14 cellular contexts compared by ENCODE assay signal in the genomic region with DNA sequence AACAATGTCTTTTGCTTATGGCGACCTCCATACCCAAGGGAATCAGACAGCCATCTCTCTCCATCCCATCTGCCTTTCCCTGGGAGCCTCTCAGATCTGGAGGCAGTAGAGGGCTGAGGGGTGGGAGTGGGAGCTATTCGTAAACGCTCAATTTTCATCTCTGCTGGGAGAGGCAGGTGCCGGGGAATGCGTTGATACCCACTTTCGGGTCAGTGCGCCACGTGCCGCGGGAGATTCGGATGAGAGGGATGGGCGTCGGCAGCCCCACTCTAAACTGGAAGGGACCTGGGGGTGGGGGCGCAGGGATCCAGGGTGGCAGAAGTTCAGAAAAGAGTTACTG. TPM values are rescaled to one million over a fixed set of nuclear protein-coding genes. Genes with fewer than 3 reads are reported as not detected.
A peak's percentile ranks its signal among the peaks of the same experiment; 100 is the strongest.
DNase-seq lines count a peak whose midpoint lies in the region; ATAC-seq, FAIRE-seq and TF ChIP-seq lines count a peak whose summit lies in the region.
"Had no signal": no experiment of that assay in that cellular context is flagged by ENCODE, and none has a peak within 500 bp of the region (broad histone marks: within the 10 kb centered on the region; RNA-seq: fewer than 3 reads in every experiment).

No MANE protein-coding gene starts in this region.

- H3K4me2 ChIP-seq in A549 (peak overlapping the region; percentile 96), GM23248 (ENCODE audit: unreplicated experiment) (peak overlapping the region; percentile 77)

- no peak overlapping the region for H3K9ac ChIP-seq in GM23248

- POLR2A ChIA-PET in A549 (lab: Yijun Ruan, JAX), result no interaction called here

- H3K4me3 ChIP-seq in A549 (peak overlapping the region; percentile 50; the same call in 2 of the 3 replicates), GM23248 (no peak overlapping the region), coronary artery (peak overlapping the region; percentile 80)

- no peak for FAIRE-seq in A549 (lab: Jason Lieb, UNC)

- TF ChIP-seq POLR2A in A549 (IDR thresholded peaks at IDR 0.05; ENCODE audit: low read length), result no peak

- H3K4me1 ChIP-seq in A549 (peaks cover 9% of the 10 kb centered on the region; the same call in 2 of the 3 replicates), GM23248 (ENCODE audit: insufficient read depth) (peaks cover 2% of the 10 kb centered on the region), foreskin keratinocyte (no peaks in the 10 kb centered on the region)

- CTCF ChIA-PET in A549 (lab: Yijun Ruan, JAX), result interaction anchor here (0.8 to 25.6 kb wide), 6 partner anchors 14 to 467 kb away, joined by 3 to 732 read pairs (median 6); no protein-coding TSS in a partner anchor

- no peak for TF ChIP-seq RAD21 in A549 (conservative IDR thresholded peaks at IDR 0.05 in 1 of 2, IDR thresholded peaks at IDR 0.05 in 1 of 2)

- H3K9me3 Mint-ChIP-seq in nephron, result no peaks in the 10 kb centered on the region
- H3K9me3 Mint-ChIP-seq: activated CD8-positive, alpha-beta T cell treated with anti-CD3 and anti-CD28 coated beads for 36 hours had no signal

- H3K36me3 Mint-ChIP-seq in nephron (ENCODE audit: low read depth), result no peaks in the 10 kb centered on the region
- H3K36me3 Mint-ChIP-seq: CD4-positive, CD25-positive, alpha-beta regulatory T cell had no signal

- DNase-seq in A549 (ENCODE audit: low read depth in 1 of 2, low spot score in 1 of 2), result no peak
- DNase-seq in GM23248, result no peak
- DNase-seq in coronary artery (ENCODE audit: low spot score), result no peak
- DNase-seq in NCI-H2107 treated with DMSO at 0.1 percent for 48 hours (lab: John Stamatoyannopoulos, UW; ENCODE audit: unreplicated experiment), result no peak
- no peak for DNase-seq in posterior vena cava (ENCODE audit: low spot score)
- DNase-seq in foreskin keratinocyte, result no peak
- DNase-seq in NCI-H2029 treated with DMSO at 0.1 percent for 48 hours (lab: John Stamatoyannopoulos, UW), result no peak
- DNase-seq: CD4-positive, CD25-positive, alpha-beta regulatory T cell; MG63; stimulated activated CD4-positive, alpha-beta T cell treated with anti-CD3 and anti-CD28 coated beads, Interleukin-4, amount 100 ng/mL, for 4 hours; T-helper 1 cell had no signal

- peaks cover 36% of the 10 kb centered on the region for H3K27me3 ChIP-seq in GM23248 (replicated peaks; ENCODE audit: insufficient read depth)
- peaks cover 89% of the 10 kb centered on the region for H3K27me3 ChIP-seq in foreskin keratinocyte

- H3K4me3 Mint-ChIP-seq in nephron, result peak overlapping the region; percentile 77 to 86 (median 86)
- H3K4me3 Mint-ChIP-seq: activated CD8-positive, alpha-beta T cell treated with anti-CD3 and anti-CD28 coated beads for 36 hours; CD4-positive, CD25-positive, alpha-beta regulatory T cell had no signal

- no peaks in the 10 kb centered on the region for H3K9me2 ChIP-seq in GM23248 (ENCODE audit: insufficient read depth)

- H3K27me3 Mint-ChIP-seq in nephron (ENCODE audit: low read depth), result peaks cover 75% of the 10 kb centered on the region

- H3K9me3 ChIP-seq in A549, result no peaks in the 10 kb centered on the region
- H3K9me3 ChIP-seq in GM23248 (ENCODE audit: low read depth), result no peaks in the 10 kb centered on the region
- H3K9me3 ChIP-seq: MG63 had no signal

- TF ChIP-seq EP300 in A549 (IDR thresholded peaks at IDR 0.05), result no peak

- ATAC-seq in A549 (no peak), foreskin keratinocyte (no peak)
- ATAC-seq: activated CD8-positive, alpha-beta T cell treated with anti-CD3 and anti-CD28 coated beads for 36 hours; HCT116 had no signal

- no peak overlapping the region for H2AFZ ChIP-seq in GM23248

- H3K27ac Mint-ChIP-seq in nephron, result peak overlapping the region in 2 of 3 experiments; percentile 10 to 21
- H3K27ac Mint-ChIP-seq: activated CD8-positive, alpha-beta T cell treated with anti-CD3 and anti-CD28 coated beads for 36 hours; CD4-positive, CD25-positive, alpha-beta regulatory T cell had no signal

- TF ChIP-seq CTCF in A549 (IDR thresholded peaks at IDR 0.05) (no peak), coronary artery (IDR thresholded peaks at IDR 0.05) (no peak), nephron (IDR thresholded peaks at IDR 0.05; ENCODE audit: unreplicated experiment in 3 of 3) (no peak), foreskin keratinocyte (conservative IDR thresholded peaks at IDR 0.05) (no peak)

- H3K79me2 ChIP-seq in GM23248 (ENCODE audit: insufficient read depth), result no peaks in the 10 kb centered on the region

- 5% methylated on average over 6 of the region's 14 CpGs for WGBS in A549 (ENCODE audit: missing lambda C conversion rate)
- WGBS in GM23248 (ENCODE audit: low coverage in 1 of 2, low lambda C conversion rate in 2 of 2, missing lambda C conversion rate in 2 of 2), 2 experiments, result 50 to 57% methylated on average over 14 of the region's 14 CpGs

- intact Hi-C loops in posterior vena cava (cut with DNase I), result loop anchor here in 1 of 2 donors (2.0 to 10.0 kb wide), 2 partner anchors 36 to 212 kb away; no protein-coding TSS in a partner anchor

- peaks cover 18% of the 10 kb centered on the region for H3K4me1 Mint-ChIP-seq in nephron

- no peak overlapping the region for H3K27ac ChIP-seq in A549
- no peak overlapping the region for H3K27ac ChIP-seq in GM23248
- peak overlapping the region; percentile 51 to 58 for H3K27ac ChIP-seq in coronary artery
- H3K27ac ChIP-seq in foreskin keratinocyte, result no peak overlapping the region

- in situ Hi-C loops in GM23248 (cut with MboI), result loop anchor here (10.0 kb wide), 1 partner anchor 212 kb away; no protein-coding TSS in a partner anchor

- no peaks in the 10 kb centered on the region for H3K36me3 ChIP-seq in GM23248 (ENCODE audit: low read depth)
- H3K36me3 ChIP-seq: MG63 had no signal

- no peaks in the 10 kb centered on the region for H4K20me1 ChIP-seq in GM23248 (ENCODE audit: insufficient read depth)

- peaks cover 2% of the 10 kb centered on the region; the same call in 1 of the 2 replicates for H3F3A ChIP-seq in GM23248 (ENCODE audit: insufficient read depth)

TF ChIP-seq in A549, 52 proteins besides CTCF, POLR2A, EP300 and RAD21 (continues in another document):
- TF ChIP-seq JUN (IDR thresholded peaks at IDR 0.05) (no peak), RNF2 (IDR thresholded peaks at IDR 0.05; ENCODE audit: borderline replicate concordance, low read depth) (no peak), MYC (IDR thresholded peaks at IDR 0.05; ENCODE audit: borderline replicate concordance, low read length) (no peak), MAZ (IDR thresholded peaks at IDR 0.05; ENCODE audit: borderline replicate concordance, low read depth, low read length) (no peak), CHD4 (IDR thresholded peaks at IDR 0.05; ENCODE audit: borderline replicate concordance) (no peak), EHMT2 (IDR thresholded peaks at IDR 0.05; ENCODE audit: low read depth) (no peak), CHD2 (IDR thresholded peaks at IDR 0.05; ENCODE audit: low read length, partially characterized antibody) (no peak), CBX2 (IDR thresholded peaks at IDR 0.05; ENCODE audit: borderline replicate concordance, low read depth) (no peak)
- TF ChIP-seq, protein P1, sequence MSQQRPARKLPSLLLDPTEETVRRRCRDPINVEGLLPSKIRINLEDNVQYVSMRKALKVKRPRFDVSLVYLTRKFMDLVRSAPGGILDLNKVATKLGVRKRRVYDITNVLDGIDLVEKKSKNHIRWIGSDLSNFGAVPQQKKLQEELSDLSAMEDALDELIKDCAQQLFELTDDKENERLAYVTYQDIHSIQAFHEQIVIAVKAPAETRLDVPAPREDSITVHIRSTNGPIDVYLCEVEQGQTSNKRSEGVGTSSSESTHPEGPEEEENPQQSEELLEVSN (IDR thresholded peaks at IDR 0.05; ENCODE audit: borderline replicate concordance, low read depth), result no peak
- TF ChIP-seq, protein P2, sequence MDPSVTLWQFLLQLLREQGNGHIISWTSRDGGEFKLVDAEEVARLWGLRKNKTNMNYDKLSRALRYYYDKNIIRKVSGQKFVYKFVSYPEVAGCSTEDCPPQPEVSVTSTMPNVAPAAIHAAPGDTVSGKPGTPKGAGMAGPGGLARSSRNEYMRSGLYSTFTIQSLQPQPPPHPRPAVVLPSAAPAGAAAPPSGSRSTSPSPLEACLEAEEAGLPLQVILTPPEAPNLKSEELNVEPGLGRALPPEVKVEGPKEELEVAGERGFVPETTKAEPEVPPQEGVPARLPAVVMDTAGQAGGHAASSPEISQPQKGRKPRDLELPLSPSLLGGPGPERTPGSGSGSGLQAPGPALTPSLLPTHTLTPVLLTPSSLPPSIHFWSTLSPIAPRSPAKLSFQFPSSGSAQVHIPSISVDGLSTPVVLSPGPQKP (IDR thresholded peaks at IDR 0.05; ENCODE audit: low read depth, low read length), result no peak
- TF ChIP-seq, protein P3, sequence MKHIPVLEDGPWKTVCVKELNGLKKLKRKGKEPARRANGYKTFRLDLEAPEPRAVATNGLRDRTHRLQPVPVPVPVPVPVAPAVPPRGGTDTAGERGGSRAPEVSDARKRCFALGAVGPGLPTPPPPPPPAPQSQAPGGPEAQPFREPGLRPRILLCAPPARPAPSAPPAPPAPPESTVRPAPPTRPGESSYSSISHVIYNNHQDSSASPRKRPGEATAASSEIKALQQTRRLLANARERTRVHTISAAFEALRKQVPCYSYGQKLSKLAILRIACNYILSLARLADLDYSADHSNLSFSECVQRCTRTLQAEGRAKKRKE (CRISPR knock-in tag; IDR thresholded peaks at IDR 0.05; ENCODE audit: low read depth), result no peak

RNA-seq across cellular contexts. Expression of a gene that starts 1.4 kb away (rescaled TPM):
- polyA plus RNA-seq in A549 (2011; rRNA removed) (0.15 and 0.17 TPM in 2 replicates), A549 (2017; fragmentation: RNase III; extraction: RNeasy Plus Mini Kit Qiagen cat#74134 plus additional on column Dnase treatment) (0.26 to 0.34 TPM (median 0.33 TPM) in 3 replicates), GM23248 (2016; fragmentation: Nextera tagmentation; extraction: Ambion mirVana) (0.09 and 0.10 TPM in 2 replicates), foreskin keratinocyte (not detected in 2 replicates)
- 0.33 and 0.49 TPM in 2 replicates for polyA plus RNA-seq in A549 (2012; cell fraction: cytosol; rRNA removed)
- polyA plus RNA-seq in A549 (2012; cell fraction: nucleus; rRNA removed), result 0.76 and 0.84 TPM in 2 replicates
- polyA minus RNA-seq in A549 (2011; rRNA and poly(A)+ RNA removed), result 0.34 and 0.41 TPM in 2 replicates
- total RNA-seq in GM23248 (2014; rRNA removed; shearing (Covaris generic)), result under 0.01 and 0.63 TPM in 2 replicates
- total RNA-seq in posterior vena cava (1 to 10 TPM in 1 of 2 donors, under 1 TPM in 1; 0.86 to 3.4 TPM), foreskin keratinocyte (not detected in 2 replicates)
- total RNA-seq: activated CD8-positive, alpha-beta T cell treated with anti-CD3 and anti-CD28 coated beads for 36 hours; CD4-positive, CD25-positive, alpha-beta regulatory T cell had no signal

RNA-seq across cellular contexts. Expression of a gene that starts 21.4 kb away (rescaled TPM):
- polyA plus RNA-seq in A549 (2011; rRNA removed) (2.2 and 2.7 TPM in 2 replicates), A549 (2017; fragmentation: RNase III; extraction: RNeasy Plus Mini Kit Qiagen cat#74134 plus additional on column Dnase treatment) (3.4 to 4.3 TPM (median 4.0 TPM) in 3 replicates), GM23248 (2016; fragmentation: Nextera tagmentation; extraction: Ambion mirVana) (0.09 TPM in 2 replicates), foreskin keratinocyte (0.25 and 0.75 TPM in 2 replicates)
- 2.1 and 3.0 TPM in 2 replicates for polyA plus RNA-seq in A549 (2012; cell fraction: cytosol; rRNA removed)
- polyA plus RNA-seq in A549 (2012; cell fraction: nucleus; rRNA removed), result 12.4 and 13.7 TPM in 2 replicates
- 4.7 and 6.2 TPM in 2 replicates for polyA minus RNA-seq in A549 (2011; rRNA and poly(A)+ RNA removed)
- total RNA-seq in GM23248 (2014; rRNA removed; shearing (Covaris generic)), result 0.97 and 1.3 TPM in 2 replicates
- total RNA-seq in posterior vena cava (10 to 100 TPM in 1 of 2 donors, 1 to 10 TPM in 1; 6.3 to 20.7 TPM), foreskin keratinocyte (0.49 and 1.7 TPM in 2 replicates)
- total RNA-seq: activated CD8-positive, alpha-beta T cell treated with anti-CD3 and anti-CD28 coated beads for 36 hours; CD4-positive, CD25-positive, alpha-beta regulatory T cell had no signal
- polyA plus RNA-seq: CD4-positive, CD25-positive, alpha-beta regulatory T cell had no signal

Comparison
In these comparisons a context has a peak if more than half of its experiments do, and no peak if none do; other contexts are left out.
1. H3K27ac ChIP-seq: peak in coronary artery (2 of 2); none in A549 (0 of 2), GM23248 (single experiment) and foreskin keratinocyte (single experiment).